ENCODE assay signal across 8 cellular contexts in genomic region chr19:18832331-18833140, GRCh38. TPM values are rescaled to one million over a fixed set of nuclear protein-coding genes. Genes with fewer than 3 reads are reported as not detected.
DNase-seq lines count a peak whose midpoint lies in the region; ATAC-seq and TF ChIP-seq lines count a peak whose summit lies in the region.

No MANE protein-coding gene starts in this region.

- H3K27ac ChIP-seq in Peyer's patch (peak overlapping the region; percentile 91 to 95 (median 94)), right lobe of liver (peak overlapping the region; percentile 84 to 92 (median 89)), suprapubic skin (peak overlapping the region; percentile 92)

- H3K36me3 ChIP-seq in Peyer's patch = peaks cover 0 to 7% (median 0%) of the 10 kb centered on the region in 3 donors
- H3K36me3 ChIP-seq in right lobe of liver = peaks cover 0 to 5% (median 0%) of the 10 kb centered on the region in 4 donors
- no peaks in the 10 kb centered on the region for H3K36me3 ChIP-seq in suprapubic skin

- no peak for TF ChIP-seq POLR2A in Peyer's patch (IDR thresholded peaks at IDR 0.05)
- no peak for TF ChIP-seq POLR2A in right lobe of liver (IDR thresholded peaks at IDR 0.05)
- no peak for TF ChIP-seq POLR2A in suprapubic skin (IDR thresholded peaks at IDR 0.05)

- H3K4me1 ChIP-seq in Peyer's patch = peaks cover 0 to 46% (median 10%) of the 10 kb centered on the region in 4 donors
- peaks cover 0 to 41% (median 10%) of the 10 kb centered on the region in 4 donors for H3K4me1 ChIP-seq in right lobe of liver
- peaks cover 40% of the 10 kb centered on the region for H3K4me1 ChIP-seq in suprapubic skin

- intact Hi-C loops in right lobe of liver (cut with DNase I) = no loop called here
- intact Hi-C loops in head of caudate nucleus (cut with DNase I) = loop anchor here (10.0 kb wide), 1 partner anchor 158 kb away; no protein-coding TSS in a partner anchor

- no peaks in the 10 kb centered on the region for H3K9me3 ChIP-seq in Peyer's patch
- H3K9me3 ChIP-seq in right lobe of liver = no peaks in the 10 kb centered on the region
- no peaks in the 10 kb centered on the region for H3K9me3 ChIP-seq in suprapubic skin

- H3K27me3 ChIP-seq in Peyer's patch = no peaks in the 10 kb centered on the region
- no peaks in the 10 kb centered on the region for H3K27me3 ChIP-seq in right lobe of liver
- no peaks in the 10 kb centered on the region for H3K27me3 ChIP-seq in suprapubic skin

- TF ChIP-seq EP300 in suprapubic skin (IDR thresholded peaks at IDR 0.05) = no peak

- DNase-seq in stimulated activated CD4-positive, alpha-beta T cell treated with anti-CD3 and anti-CD28 coated beads, Interleukin-12 subunit alpha, Interleukin-12 subunit beta, amount 100 ng/mL, for 4 hours = peak; percentile 21
- DNase-seq in stimulated activated CD4-positive, alpha-beta T cell treated with anti-CD3 and anti-CD28 coated beads, Interleukin-2, amount 100 ng/mL, for 48 hours = no peak
- DNase-seq in Peyer's patch = peak in 2 of 3 donors; percentile 36 to 63
- peak; percentile 13 for DNase-seq in cerebellum (ENCODE audit: low spot score)
- peak in 2 of 3 donors; percentile 46 to 56 for DNase-seq in right lobe of liver
- no peak for DNase-seq in suprapubic skin (ENCODE audit: low spot score in 2 of 2)
- no peak for DNase-seq in head of caudate nucleus

- WGBS in right lobe of liver (ENCODE audit: insufficient coverage, low coverage, low lambda C conversion rate, missing lambda C conversion rate) = 0% methylated on average over 6 of the region's 67 CpGs
- 1% methylated on average over 10 of the region's 67 CpGs for WGBS in suprapubic skin

- TF ChIP-seq CTCF in Peyer's patch (IDR thresholded peaks at IDR 0.05) (no peak), right lobe of liver (IDR thresholded peaks at IDR 0.05) (peak in 1 of 4 donors; percentile 16), suprapubic skin (IDR thresholded peaks at IDR 0.05) (no peak)

- ATAC-seq in HG02885 (IDR thresholded peaks at IDR 0.05; ENCODE audit: poor library complexity, unreplicated experiment) (peak; percentile 40), right lobe of liver (peak; percentile 29 to 53 (median 36))

- H3K4me3 ChIP-seq in Peyer's patch = peak overlapping the region; percentile 86 to 97 (median 95)
- H3K4me3 ChIP-seq in right lobe of liver = peak overlapping the region; percentile 74 to 91 (median 78)
- H3K4me3 ChIP-seq in suprapubic skin = peak overlapping the region; percentile 97

RNA-seq across cellular contexts. Expression of gene UPF1, which starts 0.8 kb away (rescaled TPM):
- total RNA-seq in Peyer's patch (100 to 1,000 TPM in 3 of 4 donors, 10 to 100 TPM in 1; 63.9 to 157 (median 127) TPM), cerebellum (43.4 TPM), right lobe of liver (10 to 100 TPM; 34.0 to 61.0 (median 41.3) TPM), suprapubic skin (100 to 1,000 TPM in 2 of 4 donors, 10 to 100 TPM in 2; 74.7 to 160 (median 99.2) TPM)

RNA-seq across cellular contexts. Expression of gene COMP, which starts 41.4 kb away (rescaled TPM):
- under 1 TPM in 1 of 4 donors, not detected in 3; 0.40 TPM for total RNA-seq in Peyer's patch
- not detected for total RNA-seq in cerebellum
- total RNA-seq in right lobe of liver = under 1 TPM in 2 of 6 experiments, not detected in 4; 0.11 to 0.31 TPM
- 1 to 10 TPM; 5.1 to 9.1 (median 6.9) TPM for total RNA-seq in suprapubic skin

Comparison
In these comparisons a context has a peak if more than half of its experiments do, and no peak if none do; other contexts are left out.
1. DNase-seq: peak in stimulated activated CD4-positive, alpha-beta T cell treated with anti-CD3 and anti-CD28 coated beads, Interleukin-12 subunit alpha, Interleukin-12 subunit beta, amount 100 ng/mL, for 4 hours (single experiment), Peyer's patch (2 of 3), cerebellum (single experiment) and right lobe of liver (2 of 3); none in stimulated activated CD4-positive, alpha-beta T cell treated with anti-CD3 and anti-CD28 coated beads, Interleukin-2, amount 100 ng/mL, for 48 hours (0 of 2), suprapubic skin (0 of 2) and head of caudate nucleus (0 of 42).
2. Peak in every context shown above with its lines, with median percentiles within 50 percentile points of each other: H3K27ac ChIP-seq and H3K4me3 ChIP-seq.